ENCODE assay signal across 9 cellular contexts in the genomic region with DNA sequence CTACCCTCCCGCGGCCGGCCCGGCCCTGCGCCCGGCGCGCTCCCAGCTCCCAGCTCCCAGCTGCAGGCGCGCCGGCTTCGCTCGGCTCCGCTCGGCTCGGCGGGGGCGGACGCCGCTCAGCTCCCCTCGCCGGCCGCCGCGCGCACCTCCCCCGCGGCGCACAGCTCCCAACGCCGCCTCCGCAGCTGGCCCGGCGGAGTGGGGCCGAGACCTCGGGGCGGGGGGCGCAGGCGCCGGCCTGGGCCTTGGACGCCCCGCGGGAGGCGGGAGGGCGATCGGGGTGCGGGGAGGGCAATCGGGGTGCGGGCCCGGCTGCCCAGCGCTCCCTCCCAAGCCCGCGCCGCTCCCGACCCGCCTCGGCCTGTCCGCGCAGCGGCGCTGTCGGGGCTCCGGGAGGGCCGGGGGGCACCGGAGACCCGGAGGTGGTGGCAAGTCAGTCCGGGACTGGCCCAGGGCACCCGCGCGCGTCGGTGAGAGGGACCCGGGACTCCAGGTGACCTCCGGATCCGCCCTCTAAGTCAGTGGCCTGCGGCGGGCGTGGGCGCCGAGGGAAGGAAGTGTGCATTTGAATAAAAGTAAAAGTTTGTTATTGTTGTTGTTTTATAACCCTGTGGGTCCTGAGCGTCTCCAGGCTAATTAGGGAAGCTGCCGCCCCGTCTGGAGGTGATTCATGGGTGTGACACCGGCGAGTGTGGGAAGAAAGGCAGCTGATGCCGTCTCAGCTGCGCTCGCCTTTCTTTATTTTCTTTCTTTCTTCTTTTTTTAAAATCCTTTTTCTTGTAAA. TPM values are rescaled to one million over a fixed set of nuclear protein-coding genes. Genes with fewer than 3 reads are reported as not detected.
DNase-seq lines count a peak whose midpoint lies in the region; ATAC-seq, FAIRE-seq and TF ChIP-seq lines count a peak whose summit lies in the region.
"Had no signal": no experiment of that assay in that cellular context is flagged by ENCODE, and none has a peak within 500 bp of the region (broad histone marks: within the 10 kb centered on the region; RNA-seq: fewer than 3 reads in every experiment).

A gene with protein sequence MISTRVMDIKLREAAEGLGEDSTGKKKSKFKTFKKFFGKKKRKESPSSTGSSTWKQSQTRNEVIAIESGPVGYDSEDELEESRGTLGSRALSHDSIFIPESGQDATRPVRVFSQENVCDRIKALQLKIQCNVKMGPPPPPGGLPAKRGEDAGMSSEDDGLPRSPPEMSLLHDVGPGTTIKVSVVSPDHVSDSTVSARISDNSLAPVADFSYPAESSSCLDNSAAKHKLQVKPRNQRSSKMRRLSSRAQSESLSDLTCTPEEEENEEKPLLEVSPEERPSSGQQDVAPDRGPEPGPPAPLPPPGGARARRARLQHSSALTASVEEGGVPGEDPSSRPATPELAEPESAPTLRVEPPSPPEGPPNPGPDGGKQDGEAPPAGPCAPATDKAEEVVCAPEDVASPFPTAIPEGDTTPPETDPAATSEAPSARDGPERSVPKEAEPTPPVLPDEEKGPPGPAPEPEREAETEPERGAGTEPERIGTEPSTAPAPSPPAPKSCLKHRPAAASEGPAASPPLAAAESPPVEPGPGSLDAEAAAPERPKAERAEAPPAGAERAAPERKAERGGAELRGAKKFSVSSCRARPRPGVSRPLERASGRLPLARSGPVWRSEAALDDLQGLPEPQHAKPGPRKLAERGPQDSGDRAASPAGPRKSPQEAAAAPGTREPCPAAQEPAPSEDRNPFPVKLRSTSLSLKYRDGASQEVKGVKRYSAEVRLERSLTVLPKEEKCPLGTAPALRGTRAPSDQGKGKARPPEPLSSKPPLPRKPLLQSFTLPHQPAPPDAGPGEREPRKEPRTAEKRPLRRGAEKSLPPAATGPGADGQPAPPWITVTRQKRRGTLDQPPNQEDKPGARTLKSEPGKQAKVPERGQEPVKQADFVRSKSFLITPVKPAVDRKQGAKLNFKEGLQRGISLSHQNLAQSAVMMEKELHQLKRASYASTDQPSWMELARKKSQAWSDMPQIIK (minus strand): TSS at position 93 of the 784 bp plus-strand sequence. CDS start 89,425 bp downstream, outside the sequence.

- no peaks in the 10 kb centered on the region for H3K9me3 Mint-ChIP-seq in stimulated activated effector memory CD8-positive, alpha-beta T cell treated with anti-CD3 and anti-CD28 coated beads, Interleukin-12 subunit alpha, Interleukin-12 subunit beta, amount 100 ng/mL, for 72 hours

- H3K27ac Mint-ChIP-seq in stimulated activated effector memory CD8-positive, alpha-beta T cell treated with anti-CD3 and anti-CD28 coated beads, Interleukin-12 subunit alpha, Interleukin-12 subunit beta, amount 100 ng/mL, for 72 hours: no peak within 1 kb of the TSS

- no peaks in the 10 kb centered on the region for H3K36me3 ChIP-seq in bronchial epithelial cell (ENCODE audit: control insufficient read depth, insufficient read depth, low read length)

- peak; percentile 41 for DNase-seq in NOMO-1 treated with DMSO at 0.1 percent for 48 hours (lab: John Stamatoyannopoulos, UW; ENCODE audit: unreplicated experiment)
- peak; percentile 54 for DNase-seq in bronchial epithelial cell (ENCODE audit: low read depth)
- DNase-seq in lower leg skin (ENCODE audit: low spot score in 2 of 2): no peak
- DNase-seq in stimulated activated effector memory CD8-positive, alpha-beta T cell treated with anti-CD3 and anti-CD28 coated beads, Interleukin-12 subunit alpha, Interleukin-12 subunit beta, amount 100 ng/mL, for 72 hours (ENCODE audit: low spot score in 2 of 2): peak in 1 of 2 donors; percentile 59
- no peak for DNase-seq in activated gamma-delta T cell treated with Interleukin-2 at 50 U/mL for 16 hours

- peak; percentile 26; the same call in 1 of the 2 replicates for TF ChIP-seq CTCF in GM12875 (IDR thresholded peaks at IDR 0.05; ENCODE audit: borderline replicate concordance, insufficient read depth, low read depth, low read length)
- TF ChIP-seq CTCF in bronchial epithelial cell (IDR thresholded peaks at IDR 0.05; ENCODE audit: insufficient read depth, low read length, severe bottlenecking): peak; percentile 29
- no peak for TF ChIP-seq CTCF in lower leg skin (IDR thresholded peaks at IDR 0.05)

- H3K4me3 ChIP-seq in GM12875 (ENCODE audit: low read depth, low read length) (no peak within 1 kb of the TSS), bronchial epithelial cell (ENCODE audit: low read depth, low read length) (peak within 1 kb of the TSS; percentile 45), lower leg skin (ENCODE audit: low read depth, poor library complexity, severe bottlenecking) (peak within 1 kb of the TSS; percentile 14)

- H3K4me3 Mint-ChIP-seq in stimulated activated effector memory CD8-positive, alpha-beta T cell treated with anti-CD3 and anti-CD28 coated beads, Interleukin-12 subunit alpha, Interleukin-12 subunit beta, amount 100 ng/mL, for 72 hours: peak within 1 kb of the TSS; percentile 67

- 1% methylated on average over 24 to 34 of the region's 88 CpGs for WGBS in lower leg skin, 2 donors

- H3K4me1 Mint-ChIP-seq in stimulated activated effector memory CD8-positive, alpha-beta T cell treated with anti-CD3 and anti-CD28 coated beads, Interleukin-12 subunit alpha, Interleukin-12 subunit beta, amount 100 ng/mL, for 72 hours: peaks cover 14% of the 10 kb centered on the region

- no peak for TF ChIP-seq POLR2A in lower leg skin (IDR thresholded peaks at IDR 0.05)

- intact Hi-C loops in lower leg skin (cut with DNase I; ENCODE audit: low total_unique reads): no loop called here

- FAIRE-seq in bronchial epithelial cell (lab: Jason Lieb, UNC): no peak

- H3K27me3 ChIP-seq in bronchial epithelial cell (ENCODE audit: control insufficient read depth, insufficient read depth, low read length): peaks cover 4% of the 10 kb centered on the region

- H3K36me3 Mint-ChIP-seq in stimulated activated effector memory CD8-positive, alpha-beta T cell treated with anti-CD3 and anti-CD28 coated beads, Interleukin-12 subunit alpha, Interleukin-12 subunit beta, amount 100 ng/mL, for 72 hours: no peaks in the 10 kb centered on the region

- peak; percentile 71 for ATAC-seq in stimulated activated effector memory CD8-positive, alpha-beta T cell treated with anti-CD3 and anti-CD28 coated beads, Interleukin-12 subunit alpha, Interleukin-12 subunit beta, amount 100 ng/mL, for 72 hours
- ATAC-seq in GM21528 (IDR thresholded peaks at IDR 0.05; ENCODE audit: low FRiP score, unreplicated experiment) (no peak), HG03442 (IDR thresholded peaks at IDR 0.05; ENCODE audit: unreplicated experiment) (no peak)

RNA-seq across cellular contexts. Expression of the gene that starts here (rescaled TPM):
- total RNA-seq in bronchial epithelial cell (0.26 and 1.4 TPM in 2 replicates), lower leg skin (10 to 100 TPM; 10.9 to 22.6 (median 14.0) TPM)
- total RNA-seq: HT1080 had no signal

Comparison
In these comparisons a context has a peak if more than half of its experiments do, and no peak if none do; other contexts are left out.
1. CTCF ChIP-seq: peak in GM12875 (single experiment) and bronchial epithelial cell (single experiment); none in lower leg skin (0 of 3).
2. DNase-seq: peak in NOMO-1 treated with DMSO at 0.1 percent for 48 hours (single experiment) and bronchial epithelial cell (single experiment); none in lower leg skin (0 of 2) and activated gamma-delta T cell treated with Interleukin-2 at 50 U/mL for 16 hours (single experiment).